Comparison of ENCODE assay signal across 8 cellular contexts in genomic region chr1:11272842-11273594, GRCh38. TPM values are rescaled to one million over a fixed set of nuclear protein-coding genes. Genes with fewer than 3 reads are reported as not detected.
DNase-seq lines count a peak whose midpoint lies in the region; TF ChIP-seq lines count a peak whose summit lies in the region.

TSS of gene UBIAD1 (plus strand) at chr1:11273198. CDS start at chr1:11273532, 334 bp downstream.

- H3K27me3 ChIP-seq in MM.1S (replicated peaks; ENCODE audit: insufficient read depth, low read length) (no peaks in the 10 kb centered on the region), suprapubic skin (no peaks in the 10 kb centered on the region)

- no peak for TF ChIP-seq EP300 in suprapubic skin (IDR thresholded peaks at IDR 0.05)

- H3K9me2 ChIP-seq in MM.1S (replicated peaks; ENCODE audit: insufficient read depth, low read length), result no peaks in the 10 kb centered on the region

- H3F3A ChIP-seq in MM.1S (ENCODE audit: insufficient read depth, low read length), result 0 out of 2 replicates have a peak, but pooled peaks cover 3% of the 10 kb centered on the region

- DNase-seq in GM04504 (ENCODE audit: low read depth), result peak; percentile 74
- peak; percentile 86 for DNase-seq in HCEC 1CT
- peak; percentile 84 for DNase-seq in MM.1S
- peak; percentile 12 for DNase-seq in SK-N-MC (ENCODE audit: low read depth, low spot score)
- DNase-seq in activated naive CD4-positive, alpha-beta T cell treated with anti-CD3 and anti-CD28 coated beads for 36 hours, result peak; percentile 91
- peak; percentile 96 for DNase-seq in germinal center (ENCODE audit: low spot score)
- DNase-seq in occipital lobe (lab: John Stamatoyannopoulos, UW), result peak; percentile 91
- DNase-seq in suprapubic skin (ENCODE audit: low spot score in 2 of 2), result peak; percentile 88 to 91

- no peaks in the 10 kb centered on the region for H4K20me1 ChIP-seq in MM.1S (ENCODE audit: insufficient read depth, low read length)

- TF ChIP-seq CTCF in MM.1S (IDR thresholded peaks at IDR 0.05; ENCODE audit: low read length), result no peak
- no peak for TF ChIP-seq CTCF in suprapubic skin (IDR thresholded peaks at IDR 0.05)

- intact Hi-C loops in activated naive CD4-positive, alpha-beta T cell treated with anti-CD3 and anti-CD28 coated beads for 36 hours (cut with micrococcal nuclease), result loop anchor here (1.0 kb wide), 2 partner anchors 8 to 11 kb away; partner anchors contain the start of gene MTOR

- peak in 1 of 2 donors; percentile 33 for TF ChIP-seq POLR2A in suprapubic skin (IDR thresholded peaks at IDR 0.05)

- H3K27ac ChIP-seq in MM.1S (ENCODE audit: low read length), result peak within 1 kb of the TSS; percentile 62
- H3K27ac ChIP-seq in SK-N-MC, result peak within 1 kb of the TSS; percentile 35; the same call in 1 of the 2 replicates
- H3K27ac ChIP-seq in suprapubic skin, result peak within 1 kb of the TSS; percentile 94

- H3K4me3 ChIP-seq in MM.1S (ENCODE audit: low read length), result peak within 1 kb of the TSS; percentile 100
- H3K4me3 ChIP-seq in SK-N-MC, result peak within 1 kb of the TSS; percentile 99
- peak within 1 kb of the TSS; percentile 86 for H3K4me3 ChIP-seq in suprapubic skin

- peak within 1 kb of the TSS; percentile 94 for H3K4me3 Mint-ChIP-seq in activated naive CD4-positive, alpha-beta T cell treated with anti-CD3 and anti-CD28 coated beads for 36 hours

- WGBS in suprapubic skin, result 2% methylated on average over 7 of the region's 64 CpGs

- H3K27me3 Mint-ChIP-seq in activated naive CD4-positive, alpha-beta T cell treated with anti-CD3 and anti-CD28 coated beads for 36 hours (ENCODE audit: low read depth), result no peaks in the 10 kb centered on the region

- H2AFZ ChIP-seq in MM.1S (ENCODE audit: low read length), result peak within 1 kb of the TSS; percentile 81

- H3K4me2 ChIP-seq in MM.1S (ENCODE audit: low read depth, low read length), result peak within 1 kb of the TSS; percentile 91

- H3K4me1 Mint-ChIP-seq in activated naive CD4-positive, alpha-beta T cell treated with anti-CD3 and anti-CD28 coated beads for 36 hours (ENCODE audit: low read depth), result peaks cover 33% of the 10 kb centered on the region

- H3K9ac ChIP-seq in MM.1S (ENCODE audit: low read length) (peak within 1 kb of the TSS; percentile 99), SK-N-MC (ENCODE audit: insufficient read length) (peak within 1 kb of the TSS; percentile 96)

- CTCF ChIA-PET in activated naive CD4-positive, alpha-beta T cell treated with anti-CD3 and anti-CD28 coated beads for 36 hours (lab: Charles Lee), result interaction anchor here (0.7 kb wide), 1 partner anchor 239 kb away, joined by 3 read pairs; no protein-coding TSS in a partner anchor

- H3K36me3 ChIP-seq in MM.1S (replicated peaks; ENCODE audit: insufficient read depth, low read length) (no peaks in the 10 kb centered on the region), SK-N-MC (ENCODE audit: insufficient read depth, low read length) (no peaks in the 10 kb centered on the region; the same call in 1 of the 2 replicates), suprapubic skin (peaks cover 6% of the 10 kb centered on the region)

- peaks cover 47% of the 10 kb centered on the region for H3K79me2 ChIP-seq in MM.1S (ENCODE audit: low read length)

- H3K27ac Mint-ChIP-seq in activated naive CD4-positive, alpha-beta T cell treated with anti-CD3 and anti-CD28 coated beads for 36 hours, result peak within 1 kb of the TSS; percentile 85

- peaks cover 15% of the 10 kb centered on the region for H3K4me1 ChIP-seq in MM.1S (ENCODE audit: low read length)
- peaks cover 33% of the 10 kb centered on the region for H3K4me1 ChIP-seq in suprapubic skin

- H3K36me3 Mint-ChIP-seq in activated naive CD4-positive, alpha-beta T cell treated with anti-CD3 and anti-CD28 coated beads for 36 hours (ENCODE audit: low read depth), result peaks cover 21% of the 10 kb centered on the region

- no peaks in the 10 kb centered on the region for H3K9me3 Mint-ChIP-seq in activated naive CD4-positive, alpha-beta T cell treated with anti-CD3 and anti-CD28 coated beads for 36 hours

- no peaks in the 10 kb centered on the region for H3K9me3 ChIP-seq in MM.1S (replicated peaks; ENCODE audit: insufficient read depth, low read length)
- no peaks in the 10 kb centered on the region for H3K9me3 ChIP-seq in SK-N-MC (ENCODE audit: low read depth, low read length)
- no peaks in the 10 kb centered on the region for H3K9me3 ChIP-seq in suprapubic skin

RNA-seq across cellular contexts. Expression of gene UBIAD1, which starts in this region (rescaled TPM):
- total RNA-seq in activated naive CD4-positive, alpha-beta T cell treated with anti-CD3 and anti-CD28 coated beads for 36 hours, result 10 to 100 TPM; 19.9 to 20.2 TPM
- total RNA-seq in occipital lobe (14.3 TPM), suprapubic skin (10 to 100 TPM; 17.1 to 26.8 (median 19.6) TPM)

Comparison
In these comparisons a context has a peak if more than half of its experiments do, and no peak if none do; other contexts are left out.
1. Peak in every context shown above with its lines: DNase-seq, H3K4me3 ChIP-seq and H3K27ac ChIP-seq.
2. DNase-seq: peak in every context shown above with its lines; median percentile 96 in germinal center; 91 in activated naive CD4-positive, alpha-beta T cell treated with anti-CD3 and anti-CD28 coated beads for 36 hours; 91 in occipital lobe; 90 in suprapubic skin; 86 in HCEC 1CT; 84 in MM.1S; 74 in GM04504; 12 in SK-N-MC.
3. H3K27ac ChIP-seq: peak in every context shown above with its lines; median percentile 94 in suprapubic skin; 62 in MM.1S; 35 in SK-N-MC.